9 cellular contexts compared by ENCODE assay signal in genomic region chr14:76784881-76785280, GRCh38. TPM values are rescaled to one million over a fixed set of nuclear protein-coding genes. Genes with fewer than 3 reads are reported as not detected.
DNase-seq lines count a peak whose midpoint lies in the region; ATAC-seq and TF ChIP-seq lines count a peak whose summit lies in the region.
"Had no signal": no experiment of that assay in that cellular context is flagged by ENCODE, and none has a peak within 500 bp of the region (broad histone marks: within the 10 kb centered on the region; RNA-seq: fewer than 3 reads in every experiment).

No MANE protein-coding gene starts in this region.

- no TSS peak for BruUV-seq in PC-9 (replicated peaks; lab: Mats Ljungman, UMichigan)

- in situ Hi-C loops in KBM-7 (cut with MboI; ENCODE audit: low pct_unique_long_range_greater_than_20kb, low sequenced_read_pairs), result loop anchor here (10.0 kb wide), 1 partner anchor 70 kb away; no protein-coding TSS in a partner anchor

- H3F3A ChIP-seq in PC-9 (ENCODE audit: insufficient read depth, low read depth), result no peaks in the 10 kb centered on the region

- CTCF ChIA-PET in PC-9 (lab: Charles Lee), result interaction anchor here (0.7 to 2.2 kb wide), 6 partner anchors 12 to 95 kb away, joined by 3 to 28 read pairs (median 6); no protein-coding TSS in a partner anchor

- no peaks in the 10 kb centered on the region for H3K36me3 ChIP-seq in PC-9 (ENCODE audit: low read depth)

- H3K79me2 ChIP-seq in PC-9 (ENCODE audit: low read depth), result no peaks in the 10 kb centered on the region

- H3K27ac ChIP-seq in PC-9 (no peak overlapping the region), foreskin keratinocyte (no peak overlapping the region)

- H3K4me1 ChIP-seq in PC-9 (replicated peaks; ENCODE audit: insufficient read depth) (no peaks in the 10 kb centered on the region), foreskin keratinocyte (no peaks in the 10 kb centered on the region)

- no peak overlapping the region for H3K4me3 Mint-ChIP-seq in activated T-helper 17 cell treated with anti-CD3 and anti-CD28 coated beads, Interleukin-2, amount 50 U/mL, for 72 hours

- no peaks in the 10 kb centered on the region for H3K9me3 Mint-ChIP-seq in activated T-helper 17 cell treated with anti-CD3 and anti-CD28 coated beads, Interleukin-2, amount 50 U/mL, for 72 hours

- H3K27me3 Mint-ChIP-seq in activated T-helper 17 cell treated with anti-CD3 and anti-CD28 coated beads, Interleukin-2, amount 50 U/mL, for 72 hours, result no peaks in the 10 kb centered on the region

- intact Hi-C loops in PC-9 (cut with micrococcal nuclease; ENCODE audit: unreplicated experiment), result loop anchor here (1.0 kb wide), 1 partner anchor 75 kb away; no protein-coding TSS in a partner anchor

- DNase-seq in C1 segment of cervical spinal cord (lab: John Stamatoyannopoulos, UW), result peak in 12 of 14 donors; percentile 47 to 84 (median 72)
- DNase-seq in KBM-7, result peak; percentile 94
- DNase-seq in PC-9, result peak; percentile 65 to 80
- peak; percentile 13 to 40 for DNase-seq in foreskin keratinocyte
- peak; percentile 63 for DNase-seq in occipital lobe (lab: John Stamatoyannopoulos, UW)

- no peak overlapping the region for H3K27ac Mint-ChIP-seq in activated T-helper 17 cell treated with anti-CD3 and anti-CD28 coated beads, Interleukin-2, amount 50 U/mL, for 72 hours

- H3K4me1 Mint-ChIP-seq in activated T-helper 17 cell treated with anti-CD3 and anti-CD28 coated beads, Interleukin-2, amount 50 U/mL, for 72 hours, result peaks cover 22% of the 10 kb centered on the region

- peaks cover 49% of the 10 kb centered on the region for H3K36me3 Mint-ChIP-seq in activated T-helper 17 cell treated with anti-CD3 and anti-CD28 coated beads, Interleukin-2, amount 50 U/mL, for 72 hours (ENCODE audit: low read depth)

- no peaks in the 10 kb centered on the region for H3K9me3 ChIP-seq in PC-9 (ENCODE audit: insufficient read depth, low read depth)

- H3K9me2 ChIP-seq in PC-9 (ENCODE audit: insufficient read depth), result no peaks in the 10 kb centered on the region

- peak; percentile 86 for ATAC-seq in GM19351 (IDR thresholded peaks at IDR 0.05; ENCODE audit: unreplicated experiment)
- peak; percentile 74 for ATAC-seq in activated T-helper 17 cell treated with anti-CD3 and anti-CD28 coated beads, Interleukin-2, amount 50 U/mL, for 72 hours (replicated peaks)
- ATAC-seq in foreskin keratinocyte, result peak; percentile 89
- no peak for ATAC-seq in GM19328 (IDR thresholded peaks at IDR 0.05; ENCODE audit: unreplicated experiment)

- POLR2A ChIA-PET in PC-9 (lab: Charles Lee; ENCODE audit: unreplicated experiment), result interaction anchor here (0.6 kb wide), 1 partner anchor 1602 kb away, joined by 3 read pairs; no protein-coding TSS in a partner anchor

- TF ChIP-seq CTCF in PC-9 (conservative IDR thresholded peaks at IDR 0.05) (peak; percentile 83), foreskin keratinocyte (conservative IDR thresholded peaks at IDR 0.05) (peak; percentile 83)

- H2AFZ ChIP-seq in PC-9, result no peak overlapping the region

- no peak overlapping the region for H3K4me3 ChIP-seq in PC-9

- H3K27me3 ChIP-seq in PC-9 (ENCODE audit: insufficient read depth, low read depth), result no peaks in the 10 kb centered on the region
- H3K27me3 ChIP-seq in foreskin keratinocyte, result no peaks in the 10 kb centered on the region

- H4K20me1 ChIP-seq in PC-9 (ENCODE audit: insufficient read depth), result 0 out of 2 replicates have a peak, but pooled peaks cover 6% of the 10 kb centered on the region

- H3K4me2 ChIP-seq in PC-9, result no peak overlapping the region

RNA-seq across cellular contexts. Expression of gene VASH1, which starts 23.6 kb away (rescaled TPM):
- total RNA-seq in PC-9 (2021) (4.3 and 7.4 TPM in 2 replicates), foreskin keratinocyte (0.18 and 0.20 TPM in 2 replicates), occipital lobe (90.8 TPM)
- total RNA-seq in activated T-helper 17 cell treated with anti-CD3 and anti-CD28 coated beads, Interleukin-2, amount 50 U/mL, for 72 hours, result 1 to 10 TPM; 2.6 to 6.4 TPM
- 0.18 and 0.39 TPM in 2 replicates for polyA plus RNA-seq in foreskin keratinocyte

RNA-seq across cellular contexts. Expression of gene ANGEL1, which starts 27.8 kb away (rescaled TPM):
- total RNA-seq in PC-9 (2021), result 31.7 and 44.0 TPM in 2 replicates
- 10 to 100 TPM; 10.6 to 10.7 TPM for total RNA-seq in activated T-helper 17 cell treated with anti-CD3 and anti-CD28 coated beads, Interleukin-2, amount 50 U/mL, for 72 hours
- 9.5 and 10.1 TPM in 2 replicates for total RNA-seq in foreskin keratinocyte
- polyA plus RNA-seq in foreskin keratinocyte, result 3.5 and 5.1 TPM in 2 replicates
- total RNA-seq in occipital lobe, result 10.3 TPM

RNA-seq across cellular contexts. Expression of gene LRRC74A, which starts 41.3 kb away (rescaled TPM):
- not detected in 2 replicates for total RNA-seq in PC-9 (2021)
- not detected for total RNA-seq in activated T-helper 17 cell treated with anti-CD3 and anti-CD28 coated beads, Interleukin-2, amount 50 U/mL, for 72 hours
- not detected in 2 replicates for total RNA-seq in foreskin keratinocyte
- polyA plus RNA-seq in foreskin keratinocyte, result not detected in 2 replicates
- total RNA-seq in occipital lobe, result not detected
- total RNA-seq: urinary bladder had no signal
- polyA plus RNA-seq: urinary bladder had no signal

Comparison
In these comparisons a context has a peak if more than half of its experiments do, and no peak if none do; other contexts are left out.
1. DNase-seq: peak in every context shown above with its lines; median percentile 94 in KBM-7; 72 in C1 segment of cervical spinal cord; 72 in PC-9; 63 in occipital lobe; 26 in foreskin keratinocyte.
2. RNA of gene VASH1, which starts 23.6 kb away (total RNA-seq): 90.8 TPM in occipital lobe (single experiment); 2.6 to 6.4 TPM in activated T-helper 17 cell treated with anti-CD3 and anti-CD28 coated beads, Interleukin-2, amount 50 U/mL, for 72 hours, 4.3 to 7.4 TPM in PC-9 and 0.18 to 0.20 TPM in foreskin keratinocyte; every median in the first group is over 10 times any median in the second.